Comparison of ENCODE assay signal across 1 cellular context in genomic region chr22:19679476-19680099, GRCh38.
A peak's percentile ranks its signal among the peaks of the same experiment; 100 is the strongest.
TF ChIP-seq lines count a peak whose summit lies in the region.

No MANE protein-coding gene starts in this region.

TF ChIP-seq in K562, 482 proteins besides CTCF, POLR2A, EP300 and RAD21 (continued from another document and continues in another):
- peak; percentile 92 for TF ChIP-seq DEAF1 (CRISPR knock-in tag; IDR thresholded peaks at IDR 0.05)
- TF ChIP-seq MGA (IDR thresholded peaks at IDR 0.05) = no peak; the same call in 1 of the 2 replicates
- TF ChIP-seq NFRKB (IDR thresholded peaks at IDR 0.05; ENCODE audit: low read depth) = no peak
- 0 out of 2 replicates have a peak, but pooled peaks have one; percentile 6 for TF ChIP-seq HSF4 (CRISPR knock-in tag; IDR thresholded peaks at IDR 0.05; ENCODE audit: borderline replicate concordance)
- peak; percentile 79 for TF ChIP-seq KLF16 (IDR thresholded peaks at IDR 0.05)
- no peak for TF ChIP-seq ZNF197 (CRISPR knock-in tag; IDR thresholded peaks at IDR 0.05; ENCODE audit: low read depth)
- no peak for TF ChIP-seq ZNF318 (IDR thresholded peaks at IDR 0.05; ENCODE audit: borderline replicate concordance in 1 of 2, low read depth in 1 of 2)
- no peak for TF ChIP-seq ETV6 (IDR thresholded peaks at IDR 0.05; ENCODE audit: borderline replicate concordance in 1 of 2, low read depth in 2 of 2, low read length in 1 of 2)
- no peak for TF ChIP-seq ETV6 (CRISPR knock-in tag; IDR thresholded peaks at IDR 0.05; ENCODE audit: borderline replicate concordance)
- no peak for TF ChIP-seq NCOR1 (IDR thresholded peaks at IDR 0.05)
- TF ChIP-seq TRIM28 (IDR thresholded peaks at IDR 0.05) = no peak; the same call in 1 of the 2 replicates
- TF ChIP-seq ZNF224 (CRISPR knock-in tag; IDR thresholded peaks at IDR 0.05) = no peak
- TF ChIP-seq E2F5 (CRISPR knock-in tag; IDR thresholded peaks at IDR 0.05) = no peak
- no peak for TF ChIP-seq BACH1 (tag; IDR thresholded peaks at IDR 0.05)
- no peak; the same call in 1 of the 2 replicates for TF ChIP-seq THRB (CRISPR knock-in tag; conservative IDR thresholded peaks at IDR 0.05)
- no peak for TF ChIP-seq SRSF9 (IDR thresholded peaks at IDR 0.05; ENCODE audit: borderline replicate concordance, low read depth, low read length)
- TF ChIP-seq ZZZ3 (IDR thresholded peaks at IDR 0.05) = no peak; the same call in none of the 2 replicates
- no peak for TF ChIP-seq ZNF444 (CRISPR knock-in tag; IDR thresholded peaks at IDR 0.05)
- no peak for TF ChIP-seq TAF1 (IDR thresholded peaks at IDR 0.05; ENCODE audit: control insufficient read depth, extremely low read depth, insufficient read depth, low read length, severe bottlenecking)
